8 cellular contexts compared by ENCODE assay signal in the genomic region with DNA sequence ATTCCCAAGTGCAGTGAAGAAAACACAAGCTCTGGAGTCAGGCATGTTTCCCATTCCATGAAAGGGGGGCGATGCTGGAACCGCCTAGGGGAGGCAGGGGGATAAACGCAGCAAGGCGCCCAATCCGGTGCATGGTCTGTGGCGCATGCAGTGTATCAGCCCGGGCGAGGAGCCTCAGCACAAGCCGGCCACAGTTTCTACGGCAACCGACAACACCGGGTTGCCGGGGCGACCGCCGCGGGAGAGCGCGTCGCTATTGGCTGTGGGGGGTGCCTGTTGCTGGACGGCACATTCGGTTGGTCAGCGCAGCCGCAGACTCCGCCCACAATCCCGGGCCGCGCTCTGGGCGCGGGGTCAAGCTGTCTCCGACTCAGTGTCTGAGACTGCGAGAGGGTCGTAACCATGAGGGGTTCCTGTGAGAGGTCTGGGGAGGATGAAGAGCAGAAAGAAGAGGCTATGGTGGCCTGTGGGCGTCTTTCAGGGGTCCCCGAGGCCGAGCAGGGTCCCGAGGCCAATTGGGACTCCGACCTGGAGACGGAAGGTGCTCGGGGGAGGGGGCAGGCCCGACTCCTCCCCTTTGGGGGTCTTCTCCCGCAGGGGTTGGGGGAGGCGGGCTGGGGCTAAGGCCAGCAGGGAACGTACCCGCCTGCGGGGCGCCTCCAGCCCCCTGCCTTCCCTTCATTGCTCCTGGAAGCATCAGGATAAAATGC. TPM values are rescaled to one million over a fixed set of nuclear protein-coding genes. Genes with fewer than 3 reads are reported as not detected.
DNase-seq lines count a peak whose midpoint lies in the region; ATAC-seq and TF ChIP-seq lines count a peak whose summit lies in the region.

A gene with protein sequence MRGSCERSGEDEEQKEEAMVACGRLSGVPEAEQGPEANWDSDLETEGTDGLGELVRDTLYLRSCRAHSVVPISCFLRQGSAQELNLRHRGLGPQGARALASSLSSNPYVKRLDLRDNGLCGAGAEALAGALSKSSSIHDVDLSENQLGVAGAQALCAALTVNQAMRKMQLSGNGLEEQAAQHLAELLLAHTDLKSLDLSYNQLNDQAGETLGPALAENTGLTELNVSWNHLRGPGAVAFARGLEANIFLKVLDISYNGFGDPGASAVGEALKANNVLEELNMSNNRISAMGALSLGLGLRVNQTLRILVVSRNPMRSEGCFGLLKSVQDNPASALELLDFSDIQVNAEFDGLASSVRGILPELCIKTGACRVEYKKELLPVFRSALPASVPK (plus strand): TSS at position 362 of the 710 bp plus-strand sequence. CDS start 41 bp downstream, at position 403.

- H3K4me1 Mint-ChIP-seq in endodermal cell = peaks cover 7% of the 10 kb centered on the region

- H3K4me3 Mint-ChIP-seq in endodermal cell = peak within 1 kb of the TSS; percentile 66

- peak within 1 kb of the TSS; percentile 78 for H3K9ac ChIP-seq in endodermal cell (ENCODE audit: extremely low read depth, low read length, poor library complexity, severe bottlenecking)

- H3K9me3 Mint-ChIP-seq in endodermal cell = no peaks in the 10 kb centered on the region

- peak within 1 kb of the TSS; percentile 73 for H3K27ac ChIP-seq in endodermal cell (ENCODE audit: low read depth, low read length)

- H3K27ac Mint-ChIP-seq in endodermal cell = peak within 1 kb of the TSS; percentile 88

- H3K36me3 Mint-ChIP-seq in endodermal cell (ENCODE audit: low read depth) = no peaks in the 10 kb centered on the region

- H3K27me3 ChIP-seq in endodermal cell (ENCODE audit: control insufficient read depth, insufficient read depth, low read length, poor library complexity, severe bottlenecking) = no peaks in the 10 kb centered on the region

- H3K36me3 ChIP-seq in endodermal cell (ENCODE audit: control insufficient read depth, insufficient read depth, low read length) = no peaks in the 10 kb centered on the region

- no peak for TF ChIP-seq CTCF in endodermal cell (conservative IDR thresholded peaks at IDR 0.05)

- 1% methylated on average over 27 to 47 of the region's 47 CpGs for WGBS in endodermal cell (ENCODE audit: insufficient coverage in 1 of 2, insufficient read length in 1 of 2), 2 experiments

- DNase-seq in A172 (ENCODE audit: low spot score) (peak; percentile 67), NCI-H82 treated with DMSO at 0.1 percent for 48 hours (lab: John Stamatoyannopoulos, UW; ENCODE audit: unreplicated experiment) (peak; percentile 69), endodermal cell (peak; percentile 98), medulla oblongata (ENCODE audit: extremely low spot score) (peak; percentile 88)
- DNase-seq in activated CD8-positive, alpha-beta memory T cell treated with anti-CD3 and anti-CD28 coated beads for 48 hours (ENCODE audit: low read depth in 2 of 3, low spot score in 2 of 3) = peak; percentile 58 to 62 (median 62)
- DNase-seq in stimulated activated CD4-positive, alpha-beta T cell treated with anti-CD3 and anti-CD28 coated beads, TNF-alpha, amount 100 ng/mL, for 48 hours (ENCODE audit: low read depth in 3 of 3) = peak; percentile 43 to 72 (median 54)

- ATAC-seq in GM19025 (IDR thresholded peaks at IDR 0.05; ENCODE audit: low read depth, unreplicated experiment) = peak; percentile 86
- peak; percentile 95 for ATAC-seq in HG03571 (IDR thresholded peaks at IDR 0.05; ENCODE audit: unreplicated experiment)

- peaks cover 5% of the 10 kb centered on the region for H3K4me1 ChIP-seq in endodermal cell (ENCODE audit: control insufficient read depth, insufficient read depth, low read length)

- peak within 1 kb of the TSS; percentile 85 for H3K4me3 ChIP-seq in endodermal cell (ENCODE audit: low read length)

- H3K9me3 ChIP-seq in endodermal cell (ENCODE audit: control insufficient read depth, low read length) = no peaks in the 10 kb centered on the region

- H3K27me3 Mint-ChIP-seq in endodermal cell (ENCODE audit: insufficient read depth) = peaks cover 20% of the 10 kb centered on the region

RNA-seq across cellular contexts. Expression of the gene that starts here (rescaled TPM):
- total RNA-seq in A172 (2014; rRNA removed; shearing (Covaris generic)) = 0.77 TPM in 1 of 2 replicates, not detected in the other
- total RNA-seq in endodermal cell = not detected
- polyA plus RNA-seq in endodermal cell (2013, experiment 1 of 2) = 0.39 TPM
- 0.58 TPM for polyA plus RNA-seq in endodermal cell (2013, experiment 2 of 2)

Comparison
In these comparisons a context has a peak if more than half of its experiments do, and no peak if none do; other contexts are left out.
1. Peak in every context shown above with its lines: DNase-seq, ATAC-seq, H3K4me3 ChIP-seq and H3K27ac ChIP-seq.
2. Peak in DNase-seq in A172; RNA of the gene not detected or under 1 TPM.
3. Peak in DNase-seq, H3K4me3 ChIP-seq, H3K27ac ChIP-seq and H3K9ac ChIP-seq in endodermal cell; RNA of the gene not detected or under 1 TPM.